In the genomic region with DNA sequence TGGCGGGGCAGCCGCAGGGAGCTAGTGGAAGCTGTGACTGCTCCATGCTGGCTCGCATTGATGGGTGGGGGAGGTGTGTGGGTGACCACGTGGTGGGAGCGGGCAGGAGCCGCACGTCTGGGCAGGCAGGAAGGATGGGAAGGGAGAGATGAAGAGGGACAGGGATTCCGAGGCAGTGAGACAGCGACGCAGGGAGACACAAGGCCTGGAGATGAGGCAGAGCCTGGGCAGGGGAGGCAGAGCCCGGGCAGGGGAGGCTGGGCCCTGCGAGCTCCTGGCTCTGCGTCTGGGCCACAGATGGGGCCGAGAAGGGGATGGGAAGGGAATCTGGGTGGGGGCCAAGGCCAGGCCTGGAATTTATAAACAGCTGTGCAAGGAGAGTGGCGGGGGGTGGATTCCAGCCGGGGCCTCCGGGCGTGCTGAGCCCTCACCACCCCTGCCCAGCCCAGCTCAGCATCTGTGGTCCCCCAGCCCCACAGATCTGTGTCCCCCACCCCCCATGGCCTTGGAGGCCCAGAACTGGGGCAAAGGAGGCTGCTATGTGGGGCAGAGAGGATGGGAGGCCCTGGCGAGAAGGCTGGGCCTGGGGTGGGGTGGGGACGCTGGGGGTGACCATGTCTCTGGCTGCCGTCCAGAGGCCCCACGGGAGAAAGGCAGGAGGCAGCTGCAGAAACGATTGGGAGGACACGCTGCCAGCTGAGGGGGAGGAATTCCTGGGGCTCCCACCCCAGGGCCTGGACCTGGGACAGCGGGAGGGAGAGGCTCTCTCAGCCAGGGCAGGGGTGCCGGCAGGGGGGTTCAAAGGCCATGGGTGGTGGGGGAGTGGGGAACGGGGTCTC, we compare ENCODE assay signal across 8 cellular contexts. TPM values are rescaled to one million over a fixed set of nuclear protein-coding genes. Genes with fewer than 3 reads are reported as not detected.
DNase-seq lines count a peak whose midpoint lies in the region; ATAC-seq and TF ChIP-seq lines count a peak whose summit lies in the region.

No MANE protein-coding gene starts in this region.

- CTCF ChIA-PET in CD8-positive, alpha-beta T cell (lab: Charles Lee): no interaction called here

- no peak overlapping the region for H3K4me3 Mint-ChIP-seq in CD8-positive, alpha-beta T cell

- H3K4me3 ChIP-seq in adipocyte (ENCODE audit: low read length): peak overlapping the region; percentile 79
- H3K4me3 ChIP-seq in heart right ventricle: peak overlapping the region in 8 of 10 donors; percentile 6 to 69 (median 32)
- H3K4me3 ChIP-seq in rectal smooth muscle tissue (ENCODE audit: low read length): peak overlapping the region; percentile 52
- H3K4me3 ChIP-seq in CD8-positive, alpha-beta T cell (ENCODE audit: low read depth, low read length): no peak overlapping the region

- no peaks in the 10 kb centered on the region for H3K36me3 Mint-ChIP-seq in CD8-positive, alpha-beta T cell

- H3K27ac ChIP-seq in heart right ventricle (peak overlapping the region; percentile 69 to 92 (median 82)), rectal smooth muscle tissue (ENCODE audit: low read depth, low read length) (peak overlapping the region; percentile 90)
- H3K27ac ChIP-seq in CD8-positive, alpha-beta T cell (ENCODE audit: low read depth, low read length): no peak overlapping the region

- H3K27ac Mint-ChIP-seq in CD8-positive, alpha-beta T cell: no peak overlapping the region

- H3K9me3 ChIP-seq in adipocyte (ENCODE audit: control insufficient read depth, low read length) (no peaks in the 10 kb centered on the region), heart right ventricle (peaks cover 0 to 11% (median 0%) of the 10 kb centered on the region in 11 donors)
- H3K9me3 ChIP-seq in CD8-positive, alpha-beta T cell (ENCODE audit: low read length): peaks cover 1% of the 10 kb centered on the region

- intact Hi-C loops in heart right ventricle (cut with DNase I): loop anchor here in 2 of 10 donors (2.0 to 5.0 kb wide), 2 partner anchors 24 to 68 kb away; no protein-coding TSS in a partner anchor
- intact Hi-C loops in CD8-positive, alpha-beta T cell (cut with DNase I, micrococcal nuclease): no loop called here

- H3K4me1 ChIP-seq in adipocyte (ENCODE audit: control insufficient read depth, insufficient read depth, low read length): peaks cover 77% of the 10 kb centered on the region
- H3K4me1 ChIP-seq in heart right ventricle: peaks cover 25 to 96% (median 67%) of the 10 kb centered on the region in 9 donors
- peaks cover 41% of the 10 kb centered on the region for H3K4me1 ChIP-seq in rectal smooth muscle tissue (ENCODE audit: control insufficient read depth, insufficient read depth, low read length)
- no peaks in the 10 kb centered on the region for H3K4me1 ChIP-seq in CD8-positive, alpha-beta T cell (ENCODE audit: insufficient read depth, low read length)

- peak overlapping the region; percentile 91 for H3K9ac ChIP-seq in adipocyte (ENCODE audit: low read length)
- no peak overlapping the region for H3K9ac ChIP-seq in rectal smooth muscle tissue (ENCODE audit: low read length)

- POLR2A ChIA-PET in CD8-positive, alpha-beta T cell (lab: Charles Lee): no interaction called here

- peaks cover 35% of the 10 kb centered on the region for H3K27me3 Mint-ChIP-seq in CD8-positive, alpha-beta T cell (ENCODE audit: low read depth)

- H3K4me1 Mint-ChIP-seq in CD8-positive, alpha-beta T cell (ENCODE audit: low read depth): no peaks in the 10 kb centered on the region

- WGBS in heart right ventricle, 2 donors: 14% methylated on average over 26 to 27 of the region's 27 CpGs

- TF ChIP-seq CTCF in heart right ventricle (IDR thresholded peaks at IDR 0.05): no peak
- no peak for TF ChIP-seq CTCF in CD8-positive, alpha-beta T cell (IDR thresholded peaks at IDR 0.05)

- H3K27me3 ChIP-seq in adipocyte (replicated peaks; ENCODE audit: control insufficient read depth, insufficient read depth, low read length): no peaks in the 10 kb centered on the region
- peaks cover 0 to 12% (median 0%) of the 10 kb centered on the region in 7 donors for H3K27me3 ChIP-seq in heart right ventricle
- H3K27me3 ChIP-seq in rectal smooth muscle tissue (ENCODE audit: control insufficient read depth, insufficient read depth, low read length): peaks cover 3% of the 10 kb centered on the region
- no peaks in the 10 kb centered on the region for H3K27me3 ChIP-seq in CD8-positive, alpha-beta T cell (ENCODE audit: insufficient read depth, low read length)

- peaks cover 20% of the 10 kb centered on the region for H3K36me3 ChIP-seq in adipocyte (ENCODE audit: control insufficient read depth, insufficient read depth, low read length, severe bottlenecking)
- H3K36me3 ChIP-seq in heart right ventricle: peaks cover 0 to 48% (median 11%) of the 10 kb centered on the region in 9 donors
- peaks cover 7% of the 10 kb centered on the region for H3K36me3 ChIP-seq in rectal smooth muscle tissue (ENCODE audit: control insufficient read depth, insufficient read depth, low read length)
- no peaks in the 10 kb centered on the region for H3K36me3 ChIP-seq in CD8-positive, alpha-beta T cell (ENCODE audit: insufficient read depth, low read length)

- ATAC-seq in heart right ventricle: peak; percentile 79 to 89 (median 86)
- no peak for ATAC-seq in CD8-positive, alpha-beta T cell

- peaks cover 2% of the 10 kb centered on the region for H3K9me3 Mint-ChIP-seq in CD8-positive, alpha-beta T cell

- DNase-seq in GM04503 (ENCODE audit: low read depth) (peak; percentile 98), adipocyte (ENCODE audit: low read depth) (peak; percentile 98), heart right ventricle (peak; percentile 91 to 92), GM19240 (ENCODE audit: insufficient read length, low spot score) (no peak), NCI-H1092 treated with DMSO at 0.1 percent for 48 hours (lab: John Stamatoyannopoulos, UW) (no peak), COR-L47 (lab: John Stamatoyannopoulos, UW) (no peak)
- DNase-seq in CD8-positive, alpha-beta T cell: no peak

RNA-seq across cellular contexts. Expression of gene EHD2, which starts 6.0 kb away (rescaled TPM):
- 10 to 100 TPM; 27.5 to 78.2 (median 40.5) TPM for total RNA-seq in heart right ventricle
- 10 to 100 TPM; 51.1 to 61.0 TPM for polyA plus RNA-seq in heart right ventricle
- under 1 TPM in 1 of 2 experiments, not detected in 1; 0.25 TPM for total RNA-seq in CD8-positive, alpha-beta T cell

RNA-seq across cellular contexts. Expression of gene NOP53, which starts 26.1 kb away (rescaled TPM):
- total RNA-seq in heart right ventricle: 100 to 1,000 TPM; 131 to 208 (median 177) TPM
- polyA plus RNA-seq in heart right ventricle: 100 to 1,000 TPM; 210 to 256 TPM
- 100 to 1,000 TPM; 924 to 926 TPM for total RNA-seq in CD8-positive, alpha-beta T cell

RNA-seq across cellular contexts. Expression of gene SELENOW, which starts 59.2 kb away (rescaled TPM):
- total RNA-seq in heart right ventricle: 1,000 to 10,000 TPM in 5 of 10 donors, 100 to 1,000 TPM in 5; 828 to 1,621 (median 1,009) TPM
- polyA plus RNA-seq in heart right ventricle: 1,000 to 10,000 TPM in 1 of 2 donors, 100 to 1,000 TPM in 1; 711 to 1,774 TPM
- total RNA-seq in CD8-positive, alpha-beta T cell: 10 to 100 TPM; 64.9 to 68.1 TPM

Comparison
In these comparisons a context has a peak if more than half of its experiments do, and no peak if none do; other contexts are left out.
1. DNase-seq: peak in GM04503 (single experiment), adipocyte (single experiment) and heart right ventricle (2 of 2); none in GM19240 (single experiment), NCI-H1092 treated with DMSO at 0.1 percent for 48 hours (single experiment), CD8-positive, alpha-beta T cell (0 of 7) and COR-L47 (single experiment).
2. RNA of gene EHD2, which starts 6.0 kb away (total RNA-seq): 27.5 to 78.2 TPM in heart right ventricle; 0.25 TPM in CD8-positive, alpha-beta T cell; every median in the first group is over 10 times any median in the second.
3. RNA of gene NOP53, which starts 26.1 kb away (total RNA-seq): 924 to 926 TPM in CD8-positive, alpha-beta T cell; 131 to 208 TPM in heart right ventricle; every median in the first group is over 4 times any median in the second.
4. RNA of gene SELENOW, which starts 59.2 kb away (total RNA-seq): 828 to 1,621 TPM in heart right ventricle; 64.9 to 68.1 TPM in CD8-positive, alpha-beta T cell; every median in the first group is over 10 times any median in the second.